1 cellular context compared by ENCODE assay signal in the genomic region with DNA sequence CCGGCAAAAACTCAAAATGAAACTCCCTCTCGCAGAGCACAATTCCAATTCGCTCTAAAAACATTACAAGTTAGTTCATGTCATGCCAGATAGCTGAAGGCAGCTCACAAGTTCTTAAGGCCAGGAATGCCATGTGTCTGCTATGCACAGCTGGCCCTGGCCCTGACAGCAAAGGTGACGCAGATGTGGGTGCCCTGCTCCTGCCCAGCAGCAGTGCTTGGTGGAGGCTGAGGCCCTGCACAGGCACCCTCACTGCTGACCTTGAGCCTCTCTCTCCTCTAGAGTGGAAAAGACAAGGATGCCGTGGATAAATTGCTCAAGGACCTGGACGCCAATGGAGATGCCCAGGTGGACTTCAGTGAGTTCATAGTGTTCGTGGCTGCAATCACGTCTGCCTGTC.
TF ChIP-seq lines count a peak whose summit lies in the region.

No MANE protein-coding gene starts in this region.

TF ChIP-seq in A549, 52 proteins besides CTCF, POLR2A, EP300 and RAD21 (continued from another document):
- TF ChIP-seq HMGXB4 (CRISPR knock-in tag; IDR thresholded peaks at IDR 0.05; ENCODE audit: borderline replicate concordance), result no peak
- no peak for TF ChIP-seq CHD2 (IDR thresholded peaks at IDR 0.05; ENCODE audit: low read length, partially characterized antibody)
- TF ChIP-seq FOSL2 (IDR thresholded peaks at IDR 0.05), result no peak
- TF ChIP-seq FOSL2 (CRISPR knock-in tag; IDR thresholded peaks at IDR 0.05), result no peak
- TF ChIP-seq ZC3H11A (IDR thresholded peaks at IDR 0.05), result no peak
- no peak for TF ChIP-seq MAX (IDR thresholded peaks at IDR 0.05)
- TF ChIP-seq TFCP2L1 (CRISPR knock-in tag; IDR thresholded peaks at IDR 0.05), result no peak
- no peak for TF ChIP-seq CEBPB (IDR thresholded peaks at IDR 0.05)
- TF ChIP-seq POLR2AphosphoS2 (conservative IDR thresholded peaks at IDR 0.05; ENCODE audit: low read length), result no peak
